In genomic region chr2:116319001-116319400, GRCh38 we compare ENCODE assay signal across 27 cellular contexts.
"Had no signal": no experiment of that assay in that cellular context is flagged by ENCODE, and none has a peak within 500 bp of the region (broad histone marks: within the 10 kb centered on the region; RNA-seq: fewer than 3 reads in every experiment).

No MANE protein-coding gene starts in this region.

- H3K36me3 ChIP-seq: neutrophil, pancreas, prostate gland, right lobe of liver, sigmoid colon, stomach, thoracic aorta, thyroid gland, tibial nerve, upper lobe of left lung, vagina had no signal

- H3K27ac ChIP-seq: neutrophil, pancreas, prostate gland, right lobe of liver, sigmoid colon, stomach, thoracic aorta, thyroid gland, tibial nerve, upper lobe of left lung, vagina had no signal

- H3K27ac Mint-ChIP-seq: naive thymus-derived CD8-positive, alpha-beta T cell; natural killer cell treated with Interleukin-12 subunit alpha and Interleukin-12 subunit beta and Interleukin-15 and Interleukin-18, amount 100 ng/mL, for 72 hours; nephron progenitor cell; stimulated activated effector memory CD8-positive, alpha-beta T cell treated with anti-CD3 and anti-CD28 coated beads, Interleukin-12 subunit alpha, Interleukin-12 subunit beta, amount 100 ng/mL, for 72 hours; stimulated activated naive B cell treated with anti-CD40 and anti-IgM and Interleukin-4, amounts not matched to agents 10 μg/mL and 1 μg/mL and 100 μg/mL, for 72 hours; stimulated activated naive CD8-positive, alpha-beta T cell treated with anti-CD3 and anti-CD28 coated beads, Interleukin-15, Interleukin-2, amounts not matched to agents 100 ng/mL and 50 ng/mL, for 24 hours had no signal

- ATAC-seq: naive thymus-derived CD8-positive, alpha-beta T cell; natural killer cell treated with Interleukin-12 subunit alpha and Interleukin-12 subunit beta and Interleukin-15 and Interleukin-18, amount 100 ng/mL, for 72 hours; pancreas; right cardiac atrium; right lobe of liver; stimulated activated effector memory CD8-positive, alpha-beta T cell treated with anti-CD3 and anti-CD28 coated beads, Interleukin-12 subunit alpha, Interleukin-12 subunit beta, amount 100 ng/mL, for 72 hours; stimulated activated naive B cell treated with anti-CD40 and anti-IgM and Interleukin-4, amounts not matched to agents 10 μg/mL and 1 μg/mL and 100 μg/mL, for 72 hours had no signal

- DNase-seq: naive thymus-derived CD8-positive, alpha-beta T cell; nephron progenitor cell; nucleus accumbens; pancreas; right cardiac atrium; right lobe of liver; sigmoid colon; small intestine; stimulated activated CD4-positive, alpha-beta T cell treated with anti-CD3 and anti-CD28 coated beads, Interleukin-15, amount 100 ng/mL, for 24 hours; stimulated activated CD4-positive, alpha-beta T cell treated with anti-CD3 and anti-CD28 coated beads, Interleukin-2, amount 100 ng/mL, for 24 hours; stimulated activated CD4-positive, alpha-beta T cell treated with anti-CD3 and anti-CD28 coated beads, Interleukin-2, amount 100 ng/mL, for 48 hours; stimulated activated CD4-positive, alpha-beta T cell treated with anti-CD3 and anti-CD28 coated beads, Interleukin-4, amount 100 ng/mL, for 24 hours; stimulated activated naive B cell treated with anti-CD40 and anti-IgM and Interleukin-4, amounts not matched to agents 10 μg/mL and 1 μg/mL and 100 μg/mL, for 72 hours; stimulated activated naive CD4-positive, alpha-beta T cell treated with Interleukin-2 at 50 U/mL for 16 hours; stomach; thyroid gland; trophoblast cell; upper lobe of left lung had no signal

- H3K4me1 Mint-ChIP-seq: naive thymus-derived CD8-positive, alpha-beta T cell; nephron progenitor cell; neural crest cell; stimulated activated effector memory CD8-positive, alpha-beta T cell treated with anti-CD3 and anti-CD28 coated beads, Interleukin-12 subunit alpha, Interleukin-12 subunit beta, amount 100 ng/mL, for 72 hours; stimulated activated naive B cell treated with anti-CD40 and anti-IgM and Interleukin-4, amounts not matched to agents 10 μg/mL and 1 μg/mL and 100 μg/mL, for 72 hours had no signal

- H3K4me3 ChIP-seq: pancreas, prostate gland, right lobe of liver, sigmoid colon, stomach, thoracic aorta, thyroid gland, tibial nerve, upper lobe of left lung, vagina had no signal

- H3K27me3 Mint-ChIP-seq: naive thymus-derived CD8-positive, alpha-beta T cell; natural killer cell treated with Interleukin-12 subunit alpha and Interleukin-12 subunit beta and Interleukin-15 and Interleukin-18, amount 100 ng/mL, for 72 hours; stimulated activated naive B cell treated with anti-CD40 and anti-IgM and Interleukin-4, amounts not matched to agents 10 μg/mL and 1 μg/mL and 100 μg/mL, for 72 hours; stimulated activated naive CD8-positive, alpha-beta T cell treated with anti-CD3 and anti-CD28 coated beads, Interleukin-15, Interleukin-2, amounts not matched to agents 100 ng/mL and 50 ng/mL, for 24 hours had no signal

- H3K9me3 ChIP-seq: neutrophil, pancreas, prostate gland, right lobe of liver, sigmoid colon, thoracic aorta, thyroid gland, tibial nerve, upper lobe of left lung, vagina had no signal

- H3K9me3 Mint-ChIP-seq: nephron progenitor cell; neural crest cell; stimulated activated naive B cell treated with anti-CD40 and anti-IgM and Interleukin-4, amounts not matched to agents 10 μg/mL and 1 μg/mL and 100 μg/mL, for 72 hours had no signal

- H3K36me3 Mint-ChIP-seq: stimulated activated effector memory CD8-positive, alpha-beta T cell treated with anti-CD3 and anti-CD28 coated beads, Interleukin-12 subunit alpha, Interleukin-12 subunit beta, amount 100 ng/mL, for 72 hours; stimulated activated naive B cell treated with anti-CD40 and anti-IgM and Interleukin-4, amounts not matched to agents 10 μg/mL and 1 μg/mL and 100 μg/mL, for 72 hours had no signal

- H3K4me1 ChIP-seq: pancreas, prostate gland, right lobe of liver, sigmoid colon, stomach, thyroid gland, tibial nerve, upper lobe of left lung, vagina had no signal

- H3K4me3 Mint-ChIP-seq: naive thymus-derived CD8-positive, alpha-beta T cell; natural killer cell treated with Interleukin-12 subunit alpha and Interleukin-12 subunit beta and Interleukin-15 and Interleukin-18, amount 100 ng/mL, for 72 hours; nephron progenitor cell; neural crest cell; stimulated activated effector memory CD8-positive, alpha-beta T cell treated with anti-CD3 and anti-CD28 coated beads, Interleukin-12 subunit alpha, Interleukin-12 subunit beta, amount 100 ng/mL, for 72 hours; stimulated activated naive B cell treated with anti-CD40 and anti-IgM and Interleukin-4, amounts not matched to agents 10 μg/mL and 1 μg/mL and 100 μg/mL, for 72 hours; stimulated activated naive CD8-positive, alpha-beta T cell treated with anti-CD3 and anti-CD28 coated beads, Interleukin-15, Interleukin-2, amounts not matched to agents 100 ng/mL and 50 ng/mL, for 24 hours had no signal

- H3K27me3 ChIP-seq: neutrophil, pancreas, right lobe of liver, sigmoid colon, stomach, thyroid gland, tibial nerve, upper lobe of left lung, vagina had no signal
